14 cellular contexts compared by ENCODE assay signal in the genomic region with DNA sequence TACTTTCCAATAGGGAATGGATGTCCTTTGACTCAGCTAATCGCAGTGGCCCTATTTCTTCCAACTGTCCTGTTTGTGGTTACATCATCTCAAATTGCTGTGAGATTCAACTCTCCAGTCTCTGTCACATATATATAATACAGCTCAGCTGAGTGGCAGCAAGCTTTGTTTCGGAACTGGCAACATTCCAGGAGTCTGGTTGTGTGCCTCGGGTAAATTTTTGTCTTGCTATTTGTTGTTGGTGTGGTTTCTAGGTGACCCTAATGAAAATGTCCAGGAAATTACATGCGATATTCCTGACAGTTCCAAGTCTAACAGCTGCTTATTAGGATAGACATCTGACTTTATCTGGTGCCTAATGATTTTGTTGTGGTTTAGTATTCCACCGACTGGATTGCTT.
DNase-seq lines count a peak whose midpoint lies in the region; ATAC-seq, FAIRE-seq and TF ChIP-seq lines count a peak whose summit lies in the region.
"Had no signal": no experiment of that assay in that cellular context is flagged by ENCODE, and none has a peak within 500 bp of the region (broad histone marks: within the 10 kb centered on the region; RNA-seq: fewer than 3 reads in every experiment).

No MANE protein-coding gene starts in this region.

- H4K8ac ChIP-seq in H9 (replicated peaks; ENCODE audit: insufficient read length, low read depth, low read length), result no peak overlapping the region

- H3K9me3 ChIP-seq in H9 (ENCODE audit: control insufficient read depth, low read depth, low read length), result no peaks in the 10 kb centered on the region
- H3K9me3 ChIP-seq: prostate gland had no signal

- H3K9ac ChIP-seq in H9 (ENCODE audit: extremely low read depth, insufficient read length, low read length), result no peak overlapping the region

- TF ChIP-seq CTCF in MCF 10A (IDR thresholded peaks at IDR 0.05; ENCODE audit: unreplicated experiment) (no peak), H9 (conservative IDR thresholded peaks at IDR 0.05) (no peak)

- no peaks in the 10 kb centered on the region for H3K9me3 Mint-ChIP-seq in MCF 10A (ENCODE audit: unreplicated experiment)
- no peaks in the 10 kb centered on the region for H3K9me3 Mint-ChIP-seq in H9
- H3K9me3 Mint-ChIP-seq in stimulated activated naive CD8-positive, alpha-beta T cell treated with anti-CD3 and anti-CD28 coated beads, Interleukin-15, amount 100 ng/mL, for 72 hours, result peaks cover 4 to 22% of the 10 kb centered on the region in 2 donors
- H3K9me3 Mint-ChIP-seq: mesothelial cell of epicardium had no signal

- no peak overlapping the region for H2BK120ac ChIP-seq in H9 (ENCODE audit: low read depth, low read length, poor library complexity, severe bottlenecking)

- no peak for ATAC-seq in stimulated activated naive CD8-positive, alpha-beta T cell treated with anti-CD3 and anti-CD28 coated beads, Interleukin-15, amount 100 ng/mL, for 72 hours
- ATAC-seq in activated CD4-positive, CD25-positive, alpha-beta regulatory T cell treated with anti-CD3 and anti-CD28 coated beads, Interleukin-2, amount 50 U/mL, for 24 hours, result no peak
- ATAC-seq: K562; stimulated activated naive CD8-positive, alpha-beta T cell treated with anti-CD3 and anti-CD28 coated beads, Interleukin-15, Interleukin-2, amounts not matched to agents 100 U/mL and 50 U/mL, for 24 hours had no signal

- H3K27me3 ChIP-seq in H9 (ENCODE audit: insufficient read depth, low read length), result no peaks in the 10 kb centered on the region

- H2AFZ ChIP-seq in H9 (ENCODE audit: low read length), result no peak overlapping the region

- CTCF ChIA-PET in MCF 10A (lab: Yijun Ruan, JAX), result interaction anchor here (0.6 to 1.3 kb wide), 5 partner anchors 12 to 1969 kb away, joined by 3 to 5 read pairs (median 3); no protein-coding TSS in a partner anchor

- no TSS peak for BruUV-seq in MCF 10A (replicated peaks; lab: Mats Ljungman, UMichigan)

- POLR2A ChIA-PET in MCF 10A (lab: Yijun Ruan, JAX), result interaction anchor here (0.6 to 1.3 kb wide), 3 partner anchors 20 to 510 kb away, joined by 3 read pairs; no protein-coding TSS in a partner anchor

- DNase-seq in AG20443 (ENCODE audit: low spot score), result peak; percentile 27
- DNase-seq in NCI-H2029 (lab: John Stamatoyannopoulos, UW), result peak; percentile 75
- peak; percentile 33 for DNase-seq in MCF 10A (ENCODE audit: unreplicated experiment)
- DNase-seq in kidney tubule cell (ENCODE audit: low spot score), result peak; percentile 17
- DNase-seq in HTR-8/SVneo (ENCODE audit: insufficient read length, low spot score), result no peak
- DNase-seq in H9, result no peak
- no peak for DNase-seq in stimulated activated naive CD8-positive, alpha-beta T cell treated with anti-CD3 and anti-CD28 coated beads, Interleukin-15, amount 100 ng/mL, for 72 hours
- DNase-seq: NCI-H2171; stimulated activated naive CD8-positive, alpha-beta T cell treated with anti-CD3 and anti-CD28 coated beads, Interleukin-15, Interleukin-2, amounts not matched to agents 100 U/mL and 50 U/mL, for 24 hours had no signal

- FAIRE-seq in HTR-8/SVneo (lab: Jason Lieb, UNC), result no peak
- FAIRE-seq: K562, RCC 7860 had no signal

- H3K4me1 ChIP-seq in H9 (ENCODE audit: insufficient read depth, low read length), result no peaks in the 10 kb centered on the region
- H3K4me1 ChIP-seq: prostate gland had no signal

- intact Hi-C loops in MCF 10A (cut with micrococcal nuclease), result no loop called here

- H4K91ac ChIP-seq in H9 (ENCODE audit: insufficient read length, low read depth, low read length), result no peak overlapping the region

- H3K4me2 ChIP-seq in H9 (ENCODE audit: insufficient read depth, insufficient read length, low read length), result no peak overlapping the region

- H2BK15ac ChIP-seq in H9 (ENCODE audit: low read depth, low read length), result no peak overlapping the region

- H2BK20ac ChIP-seq in H9 (ENCODE audit: low read depth, low read length, poor library complexity, severe bottlenecking), result no peak overlapping the region

- no peak overlapping the region for H3T11ph ChIP-seq in H9 (ENCODE audit: low read length)

- no CpG with 5 or more reads among the region's 5 CpGs for WGBS in H9 (ENCODE audit: extremely low coverage, insufficient read length, low lambda C conversion rate)

- no peak overlapping the region for H3K18ac ChIP-seq in H9 (ENCODE audit: insufficient read length, low read depth, low read length)

- no peaks in the 10 kb centered on the region for H3K23me2 ChIP-seq in H9 (ENCODE audit: insufficient read length, low read depth, low read length, poor library complexity, severe bottlenecking)

- H3K79me2 ChIP-seq in H9 (ENCODE audit: insufficient read depth, low read length), result no peaks in the 10 kb centered on the region

- H3K79me1 ChIP-seq in H9 (ENCODE audit: insufficient read depth, low read depth, low read length, poor library complexity, severe bottlenecking), result no peaks in the 10 kb centered on the region

- H3K36me3 Mint-ChIP-seq in MCF 10A (ENCODE audit: insufficient read depth, unreplicated experiment) (no peaks in the 10 kb centered on the region), H9 (ENCODE audit: insufficient read depth in 1 of 3, low read depth in 3 of 3) (no peaks in the 10 kb centered on the region; a peak in 2 of 7 replicates)
- H3K36me3 Mint-ChIP-seq: mesothelial cell of epicardium had no signal

- H3K27ac ChIP-seq in H9 (ENCODE audit: insufficient read length, low read depth, low read length), result no peak overlapping the region
- H3K27ac ChIP-seq: prostate gland had no signal

- H2AK5ac ChIP-seq in H9 (ENCODE audit: insufficient read length, low read length), result no peak overlapping the region

- no peak overlapping the region for H3K56ac ChIP-seq in H9 (ENCODE audit: insufficient read length, low read depth, low read length)

- no peak overlapping the region for H3K27ac Mint-ChIP-seq in MCF 10A (ENCODE audit: low read depth, unreplicated experiment)
- no peak overlapping the region for H3K27ac Mint-ChIP-seq in H9
- no peak overlapping the region for H3K27ac Mint-ChIP-seq in stimulated activated naive CD8-positive, alpha-beta T cell treated with anti-CD3 and anti-CD28 coated beads, Interleukin-15, amount 100 ng/mL, for 72 hours
- H3K27ac Mint-ChIP-seq: mesothelial cell of epicardium had no signal

- no peaks in the 10 kb centered on the region for H3K27me3 Mint-ChIP-seq in MCF 10A (ENCODE audit: insufficient read depth, unreplicated experiment)
- no peaks in the 10 kb centered on the region; the same call in 1 of the 2 replicates for H3K27me3 Mint-ChIP-seq in H9 (ENCODE audit: low read depth)
- H3K27me3 Mint-ChIP-seq in stimulated activated naive CD8-positive, alpha-beta T cell treated with anti-CD3 and anti-CD28 coated beads, Interleukin-15, amount 100 ng/mL, for 72 hours, result no peaks in the 10 kb centered on the region

- H4K5ac ChIP-seq in H9 (ENCODE audit: insufficient read length, low read depth, low read length), result no peak overlapping the region

- H3K4me1 Mint-ChIP-seq in MCF 10A (ENCODE audit: insufficient read depth, unreplicated experiment) (no peaks in the 10 kb centered on the region), H9 (no peaks in the 10 kb centered on the region)
- no peaks in the 10 kb centered on the region for H3K4me1 Mint-ChIP-seq in stimulated activated naive CD8-positive, alpha-beta T cell treated with anti-CD3 and anti-CD28 coated beads, Interleukin-15, amount 100 ng/mL, for 72 hours

- H3K14ac ChIP-seq in H9 (ENCODE audit: insufficient read depth, low read length), result no peak overlapping the region

- H3K4ac ChIP-seq in H9 (ENCODE audit: low read depth, low read length), result no peak overlapping the region

- H4K20me1 ChIP-seq in H9 (ENCODE audit: control insufficient read depth, insufficient read depth, insufficient read length), result no peaks in the 10 kb centered on the region

- H2BK5ac ChIP-seq in H9 (ENCODE audit: insufficient read length, low read length), result no peak overlapping the region

- no peak overlapping the region for H2BK12ac ChIP-seq in H9 (ENCODE audit: insufficient read length, low read depth, low read length)

- H3K4me3 Mint-ChIP-seq in MCF 10A (ENCODE audit: unreplicated experiment) (no peak overlapping the region), H9 (no peak overlapping the region)
- no peak overlapping the region for H3K4me3 Mint-ChIP-seq in stimulated activated naive CD8-positive, alpha-beta T cell treated with anti-CD3 and anti-CD28 coated beads, Interleukin-15, amount 100 ng/mL, for 72 hours
- H3K4me3 Mint-ChIP-seq: mesothelial cell of epicardium had no signal

- no peak overlapping the region for H3K23ac ChIP-seq in H9 (ENCODE audit: insufficient read length, low read depth, low read length)

Comparison
In these comparisons a context has a peak if more than half of its experiments do, and no peak if none do; other contexts are left out.
1. DNase-seq: peak in AG20443 (single experiment), NCI-H2029 (single experiment), MCF 10A (single experiment) and kidney tubule cell (single experiment); none in HTR-8/SVneo (single experiment), H9 (single experiment) and stimulated activated naive CD8-positive, alpha-beta T cell treated with anti-CD3 and anti-CD28 coated beads, Interleukin-15, amount 100 ng/mL, for 72 hours (0 of 2).